22 cellular contexts compared by ENCODE assay signal in the genomic region with DNA sequence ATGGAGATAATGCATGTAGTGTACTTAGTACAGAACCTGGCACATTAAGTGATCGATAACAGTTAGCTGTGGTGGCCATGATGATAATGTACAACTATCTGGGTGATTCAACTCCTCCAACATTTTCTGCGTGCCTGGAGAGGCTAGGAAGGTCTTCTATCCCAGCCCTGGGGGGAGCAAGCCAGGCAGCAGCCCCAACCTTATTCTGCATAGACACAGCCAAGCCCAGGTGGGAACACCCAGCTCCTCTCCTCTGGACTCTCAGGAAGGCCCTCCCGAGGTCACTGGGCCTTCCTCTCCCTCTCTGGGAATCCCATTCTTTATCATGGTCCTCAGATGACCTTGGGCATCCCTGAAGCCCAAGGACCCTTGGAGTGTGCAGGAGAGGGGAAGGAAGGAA. TPM values are rescaled to one million over a fixed set of nuclear protein-coding genes. Genes with fewer than 3 reads are reported as not detected.
DNase-seq lines count a peak whose midpoint lies in the region; ATAC-seq and TF ChIP-seq lines count a peak whose summit lies in the region.
"Had no signal": no experiment of that assay in that cellular context is flagged by ENCODE, and none has a peak within 500 bp of the region (broad histone marks: within the 10 kb centered on the region; RNA-seq: fewer than 3 reads in every experiment).

No MANE protein-coding gene starts in this region.

- H3K9me3 ChIP-seq in OCI-LY7 (ENCODE audit: low read length) = no peaks in the 10 kb centered on the region
- H3K9me3 ChIP-seq in neural progenitor cell (ENCODE audit: low read depth) = no peaks in the 10 kb centered on the region

- H2AFZ ChIP-seq in OCI-LY7 (ENCODE audit: low read length) = no peak overlapping the region
- H2AFZ ChIP-seq in neural progenitor cell (replicated peaks) = no peak overlapping the region

- H3K4me3 Mint-ChIP-seq in natural killer cell treated with Interleukin-12 subunit alpha and Interleukin-12 subunit beta and Interleukin-15 and Interleukin-18, amount 100 ng/mL, for 72 hours = peak overlapping the region; percentile 30
- no peak overlapping the region for H3K4me3 Mint-ChIP-seq in natural killer cell
- no peak overlapping the region for H3K4me3 Mint-ChIP-seq in neural progenitor cell
- H3K4me3 Mint-ChIP-seq in nephron progenitor cell = no peak overlapping the region

- peak overlapping the region in 1 of 2 donors; percentile 32 for H3K27ac Mint-ChIP-seq in natural killer cell treated with Interleukin-12 subunit alpha and Interleukin-12 subunit beta and Interleukin-15 and Interleukin-18, amount 100 ng/mL, for 72 hours
- H3K27ac Mint-ChIP-seq in natural killer cell (no peak overlapping the region), neural progenitor cell (peak overlapping the region; percentile 77), nephron progenitor cell (no peak overlapping the region)

- no peaks in the 10 kb centered on the region for H3K9me2 ChIP-seq in OCI-LY7 (ENCODE audit: insufficient read depth, low read length)

- intact Hi-C loops in natural killer cell (cut with micrococcal nuclease) = no loop called here
- intact Hi-C loops in OCI-LY7 (cut with micrococcal nuclease; ENCODE audit: unreplicated experiment) = loop anchor here (1.0 kb wide), 1 partner anchor 8 kb away; no protein-coding TSS in a partner anchor

- no peak overlapping the region for H3K27ac ChIP-seq in OCI-LY7 (ENCODE audit: low read depth, low read length, poor library complexity, severe bottlenecking)
- no peak overlapping the region for H3K27ac ChIP-seq in neural progenitor cell
- H3K27ac ChIP-seq: RWPE1, SK-N-MC had no signal

- no peak for DNase-seq in natural killer cell treated with Interleukin-12 subunit alpha and Interleukin-12 subunit beta and Interleukin-15 and Interleukin-18, amount 100 ng/mL, for 72 hours (ENCODE audit: low spot score)
- DNase-seq in natural killer cell (no peak), OCI-LY7 (ENCODE audit: low spot score) (no peak), neural progenitor cell (ENCODE audit: low spot score) (no peak), nephron progenitor cell (no peak), H7 (no peak)
- DNase-seq: COR-L47, DMS79, GOT3, KG1, NCI-H1105, NCI-H146, NCI-H2029 treated with DMSO at 0.1 percent for 48 hours, NCI-H345, PC-3, SHP77 treated with DMSO at 0.1 percent for 48 hours, SW 1271 had no signal

- no peaks in the 10 kb centered on the region for H3K79me2 ChIP-seq in OCI-LY7 (ENCODE audit: insufficient read depth, low read depth, low read length)
- no peaks in the 10 kb centered on the region for H3K79me2 ChIP-seq in neural progenitor cell (ENCODE audit: low read depth)

- H3K36me3 Mint-ChIP-seq in natural killer cell treated with Interleukin-12 subunit alpha and Interleukin-12 subunit beta and Interleukin-15 and Interleukin-18, amount 100 ng/mL, for 72 hours = no peaks in the 10 kb centered on the region
- H3K36me3 Mint-ChIP-seq in natural killer cell = no peaks in the 10 kb centered on the region
- no peaks in the 10 kb centered on the region for H3K36me3 Mint-ChIP-seq in neural progenitor cell
- H3K36me3 Mint-ChIP-seq in nephron progenitor cell (ENCODE audit: low read depth) = no peaks in the 10 kb centered on the region
- H3K36me3 Mint-ChIP-seq: CD4-positive, CD25-positive, alpha-beta regulatory T cell had no signal

- ATAC-seq in natural killer cell treated with Interleukin-12 subunit alpha and Interleukin-12 subunit beta and Interleukin-15 and Interleukin-18, amount 100 ng/mL, for 72 hours = no peak
- no peak for ATAC-seq in natural killer cell
- no peak for ATAC-seq in GM18511 (IDR thresholded peaks at IDR 0.05; ENCODE audit: unreplicated experiment)
- ATAC-seq: HCT116, PC-3 had no signal

- peaks cover 61% of the 10 kb centered on the region for H3K4me1 ChIP-seq in OCI-LY7 (ENCODE audit: insufficient read depth, low read length, poor library complexity, severe bottlenecking)
- peaks cover 16% of the 10 kb centered on the region for H3K4me1 ChIP-seq in neural progenitor cell

- peaks cover 26% of the 10 kb centered on the region for H3K27me3 ChIP-seq in neural progenitor cell
- H3K27me3 ChIP-seq in H7 (ENCODE audit: control insufficient read depth, insufficient read depth, low read length) = peaks cover 6% of the 10 kb centered on the region; the same call in 1 of the 2 replicates

- no peaks in the 10 kb centered on the region for H3K9me3 Mint-ChIP-seq in natural killer cell treated with Interleukin-12 subunit alpha and Interleukin-12 subunit beta and Interleukin-15 and Interleukin-18, amount 100 ng/mL, for 72 hours
- H3K9me3 Mint-ChIP-seq in natural killer cell (no peaks in the 10 kb centered on the region), neural progenitor cell (no peaks in the 10 kb centered on the region), nephron progenitor cell (no peaks in the 10 kb centered on the region)
- H3K9me3 Mint-ChIP-seq: CD4-positive, CD25-positive, alpha-beta regulatory T cell had no signal

- H3K27me3 Mint-ChIP-seq in natural killer cell treated with Interleukin-12 subunit alpha and Interleukin-12 subunit beta and Interleukin-15 and Interleukin-18, amount 100 ng/mL, for 72 hours = peaks cover 20 to 32% of the 10 kb centered on the region in 2 donors
- peaks cover 58 to 62% of the 10 kb centered on the region in 2 donors for H3K27me3 Mint-ChIP-seq in natural killer cell (ENCODE audit: low read depth in 2 of 2)
- peaks cover 28% of the 10 kb centered on the region for H3K27me3 Mint-ChIP-seq in neural progenitor cell (ENCODE audit: insufficient read depth, low read depth)
- peaks cover 48% of the 10 kb centered on the region for H3K27me3 Mint-ChIP-seq in nephron progenitor cell (ENCODE audit: low read depth, poor library complexity)

- H4K20me1 ChIP-seq in OCI-LY7 (ENCODE audit: insufficient read depth, low read length) (no peaks in the 10 kb centered on the region; the same call in 1 of the 2 replicates), neural progenitor cell (ENCODE audit: low read depth) (peaks cover 19% of the 10 kb centered on the region)

- POLR2A ChIA-PET in OCI-LY7 (lab: Charles Lee) = interaction anchor here (0.7 to 1.0 kb wide), 4 partner anchors 12 to 402 kb away, joined by 3 to 4 read pairs (median 3); no protein-coding TSS in a partner anchor

- no peak for TF ChIP-seq CTCF in natural killer cell (IDR thresholded peaks at IDR 0.05)
- no peak for TF ChIP-seq CTCF in OCI-LY7 (conservative IDR thresholded peaks at IDR 0.05; ENCODE audit: low read length)
- no peak for TF ChIP-seq CTCF in neural progenitor cell (IDR thresholded peaks at IDR 0.05)
- no peak for TF ChIP-seq CTCF in nephron progenitor cell (IDR thresholded peaks at IDR 0.05)

- peak overlapping the region; percentile 64 for H3K4me2 ChIP-seq in OCI-LY7 (ENCODE audit: low read length)
- no peak overlapping the region for H3K4me2 ChIP-seq in neural progenitor cell

- H3K4me3 ChIP-seq in OCI-LY7 (ENCODE audit: low read depth, low read length, poor library complexity, severe bottlenecking) = peak overlapping the region; percentile 29
- no peak overlapping the region for H3K4me3 ChIP-seq in neural progenitor cell
- no peak overlapping the region for H3K4me3 ChIP-seq in H7 (ENCODE audit: insufficient read depth, low read depth, low read length)
- H3K4me3 ChIP-seq: SK-N-MC had no signal

- no peak overlapping the region for H3K9ac ChIP-seq in neural progenitor cell

- CTCF ChIA-PET in OCI-LY7 (lab: Charles Lee; ENCODE audit: unreplicated experiment) = no interaction called here

- peaks cover 23% of the 10 kb centered on the region for H3F3A ChIP-seq in neural progenitor cell (ENCODE audit: low read depth)

- H3K4me1 Mint-ChIP-seq in natural killer cell treated with Interleukin-12 subunit alpha and Interleukin-12 subunit beta and Interleukin-15 and Interleukin-18, amount 100 ng/mL, for 72 hours (ENCODE audit: low read depth in 2 of 2) = peaks cover 29 to 39% of the 10 kb centered on the region in 2 donors
- peaks cover 27 to 36% of the 10 kb centered on the region in 2 donors for H3K4me1 Mint-ChIP-seq in natural killer cell
- H3K4me1 Mint-ChIP-seq in neural progenitor cell = peaks cover 47% of the 10 kb centered on the region
- H3K4me1 Mint-ChIP-seq in nephron progenitor cell = peaks cover 43% of the 10 kb centered on the region

- no TSS peak for BruUV-seq in OCI-LY7 (replicated peaks; lab: Mats Ljungman, UMichigan)

- H3K36me3 ChIP-seq in OCI-LY7 (ENCODE audit: insufficient read depth, low read length) (no peaks in the 10 kb centered on the region), neural progenitor cell (no peaks in the 10 kb centered on the region), H7 (replicated peaks; ENCODE audit: control insufficient read depth, insufficient read depth, low read length) (no peaks in the 10 kb centered on the region)

RNA-seq across cellular contexts. Expression of a gene that starts 5.1 kb away (rescaled TPM):
- total RNA-seq in natural killer cell treated with Interleukin-12 subunit alpha and Interleukin-12 subunit beta and Interleukin-15 and Interleukin-18, amount 100 ng/mL, for 72 hours = 100 to 1,000 TPM in 1 of 2 donors, 10 to 100 TPM in 1; 57.6 to 128 TPM
- 10 to 100 TPM; 32.1 to 94.9 (median 36.7) TPM for total RNA-seq in natural killer cell
- 19.7 and 37.9 TPM in 2 replicates for total RNA-seq in OCI-LY7 (2014; rRNA removed; shearing (Covaris generic))
- 31.9 and 35.7 TPM in 2 replicates for total RNA-seq in OCI-LY7 (2022)
- 22.1 and 78.5 TPM in 2 replicates for total RNA-seq in neural progenitor cell (ENCODE audit: low replicate concordance)
- 83.5 and 108 TPM in 2 replicates for total RNA-seq in H7 (2014; rRNA removed; shearing (Covaris generic))
